19 cellular contexts compared by ENCODE assay signal in genomic region chr17:80967404-80967872, GRCh38. TPM values are rescaled to one million over a fixed set of nuclear protein-coding genes. Genes with fewer than 3 reads are reported as not detected.
DNase-seq lines count a peak whose midpoint lies in the region; ATAC-seq, FAIRE-seq and TF ChIP-seq lines count a peak whose summit lies in the region.
"Had no signal": no experiment of that assay in that cellular context is flagged by ENCODE, and none has a peak within 500 bp of the region (broad histone marks: within the 10 kb centered on the region; RNA-seq: fewer than 3 reads in every experiment).

No MANE protein-coding gene starts in this region.

- CTCF ChIA-PET in activated naive CD4-positive, alpha-beta T cell treated with anti-CD3 and anti-CD28 coated beads for 36 hours (lab: Charles Lee): no interaction called here
- CTCF ChIA-PET in K562 (lab: Yijun Ruan, JAX; ENCODE audit: low intra/inter-chr PET ratio): no interaction called here

- no peak overlapping the region; a peak in 1 of 4 replicates for H3K9ac ChIP-seq in K562 (ENCODE audit: insufficient read depth in 1 of 2, low read depth in 2 of 2, low read length in 2 of 2)
- no peak overlapping the region for H3K9ac ChIP-seq in rectal smooth muscle tissue (ENCODE audit: low read length)

- no peak for DNase-seq in activated naive CD4-positive, alpha-beta T cell treated with anti-CD3 and anti-CD28 coated beads, Interleukin-2, amount 50 U/mL, for 72 hours (ENCODE audit: low spot score in 2 of 2)
- DNase-seq in activated naive CD4-positive, alpha-beta T cell treated with anti-CD3 and anti-CD28 coated beads for 36 hours: no peak
- DNase-seq in K562 (ENCODE audit: extremely low read depth in 1 of 4, low spot score in 3 of 4): peak in 1 of 4 experiments; percentile 32
- DNase-seq in islet precursor cell: no peak
- no peak for DNase-seq in progenitor cell of endocrine pancreas (ENCODE audit: low spot score, unreplicated experiment)
- DNase-seq: 8988T, DMS79 treated with DMSO at 0.1 percent for 48 hours, NCI-H1105 treated with DMSO at 0.1 percent for 48 hours, NCI-H1694, NCI-H2227 treated with DMSO at 0.1 percent for 48 hours, NCI-H510A treated with DMSO at 0.1 percent for 48 hours, NCI-H774, SIG-M5 had no signal

- POLR2A ChIA-PET in K562 (lab: Yijun Ruan, JAX): interaction anchor here (0.6 kb wide), 1 partner anchor 1828 kb away, joined by 3 read pairs; no protein-coding TSS in a partner anchor

- TF ChIP-seq RAD21 in K562 (CRISPR knock-in tag; conservative IDR thresholded peaks at IDR 0.05 in 1 of 2, IDR thresholded peaks at IDR 0.05 in 1 of 2): no peak

- H3K9me1 ChIP-seq in K562 (ENCODE audit: control insufficient read depth, insufficient read depth, low read length): no peaks in the 10 kb centered on the region

- H3K27ac ChIP-seq in K562 (ENCODE audit: extremely low read depth, low read depth, low read length) (no peak overlapping the region), layer of hippocampus (ENCODE audit: low read depth, low read length) (peak overlapping the region; percentile 52), rectal smooth muscle tissue (ENCODE audit: low read depth, low read length) (peak overlapping the region; percentile 72)

- in situ Hi-C loops in K562 (cut with MboI): no loop called here

- H3K4me3 Mint-ChIP-seq in activated naive CD4-positive, alpha-beta T cell treated with anti-CD3 and anti-CD28 coated beads for 36 hours: no peak overlapping the region
- no peak overlapping the region for H3K4me3 Mint-ChIP-seq in progenitor cell of endocrine pancreas (ENCODE audit: low read depth)
- H3K4me3 Mint-ChIP-seq: CD14-positive monocyte had no signal

- H2AFZ ChIP-seq in K562 (ENCODE audit: low read depth, low read length): no peak overlapping the region

- peaks cover 5% of the 10 kb centered on the region for H3K4me1 Mint-ChIP-seq in activated naive CD4-positive, alpha-beta T cell treated with anti-CD3 and anti-CD28 coated beads for 36 hours (ENCODE audit: low read depth)
- H3K4me1 Mint-ChIP-seq in progenitor cell of endocrine pancreas (ENCODE audit: low read depth): peaks cover 1% of the 10 kb centered on the region

- peak overlapping the region; percentile 81 for H3K27ac Mint-ChIP-seq in activated naive CD4-positive, alpha-beta T cell treated with anti-CD3 and anti-CD28 coated beads, Interleukin-2, amount 50 U/mL, for 72 hours
- no peak overlapping the region for H3K27ac Mint-ChIP-seq in activated naive CD4-positive, alpha-beta T cell treated with anti-CD3 and anti-CD28 coated beads for 36 hours
- no peak overlapping the region for H3K27ac Mint-ChIP-seq in progenitor cell of endocrine pancreas

- WGBS in K562 (ENCODE audit: insufficient coverage, low coverage, missing lambda C conversion rate): 52% methylated on average over 12 of the region's 19 CpGs

- intact Hi-C loops in activated naive CD4-positive, alpha-beta T cell treated with anti-CD3 and anti-CD28 coated beads for 36 hours (cut with micrococcal nuclease): no loop called here
- intact Hi-C loops in K562 (cut with micrococcal nuclease): no loop called here

- no peak for TF ChIP-seq EP300 in K562 (IDR thresholded peaks at IDR 0.05; ENCODE audit: low read length)

- no peaks in the 10 kb centered on the region for H3K79me2 ChIP-seq in K562 (ENCODE audit: control insufficient read depth, insufficient read depth, low read length)

- no peak for TF ChIP-seq CTCF in K562 (IDR thresholded peaks at IDR 0.05 in 2 of 3, conservative IDR thresholded peaks at IDR 0.05 in 1 of 3; ENCODE audit: insufficient read depth in 2 of 3, low read depth in 1 of 3, low read length in 3 of 3)
- TF ChIP-seq CTCF in progenitor cell of endocrine pancreas (IDR thresholded peaks at IDR 0.05; ENCODE audit: unreplicated experiment): no peak

- H3K36me3 Mint-ChIP-seq in activated naive CD4-positive, alpha-beta T cell treated with anti-CD3 and anti-CD28 coated beads, Interleukin-2, amount 50 U/mL, for 72 hours: no peaks in the 10 kb centered on the region
- peaks cover 9% of the 10 kb centered on the region for H3K36me3 Mint-ChIP-seq in activated naive CD4-positive, alpha-beta T cell treated with anti-CD3 and anti-CD28 coated beads for 36 hours (ENCODE audit: low read depth)
- peaks cover 7% of the 10 kb centered on the region for H3K36me3 Mint-ChIP-seq in progenitor cell of endocrine pancreas (ENCODE audit: insufficient read depth)

- H4K20me1 ChIP-seq in K562 (replicated peaks; ENCODE audit: control insufficient read depth, insufficient read depth, low read length): no peaks in the 10 kb centered on the region

- no peak for TF ChIP-seq POLR2A in K562 (conservative IDR thresholded peaks at IDR 0.05)

- H3K27me3 Mint-ChIP-seq in activated naive CD4-positive, alpha-beta T cell treated with anti-CD3 and anti-CD28 coated beads for 36 hours (ENCODE audit: low read depth): no peaks in the 10 kb centered on the region
- H3K27me3 Mint-ChIP-seq in progenitor cell of endocrine pancreas: peaks cover 5% of the 10 kb centered on the region

- no peak for FAIRE-seq in K562 (lab: Jason Lieb, UNC)
- FAIRE-seq: H54, RCC 7860 had no signal

- no peak overlapping the region for H3K4me2 ChIP-seq in K562 (ENCODE audit: insufficient read depth, low read length)

- no TSS peak for BruUV-seq in K562 (replicated peaks; lab: Mats Ljungman, UMichigan)

- H3K4me3 ChIP-seq in K562: no peak overlapping the region
- no peak overlapping the region for H3K4me3 ChIP-seq in rectal smooth muscle tissue (ENCODE audit: low read length)

- peaks cover 10 to 19% of the 10 kb centered on the region in 2 experiments; a peak in 4 of 5 replicates for H3K27me3 ChIP-seq in K562 (ENCODE audit: control insufficient read depth in 2 of 2, insufficient read depth in 2 of 2, low read length in 2 of 2)
- peaks cover 2% of the 10 kb centered on the region for H3K27me3 ChIP-seq in layer of hippocampus (ENCODE audit: control insufficient read depth, insufficient read depth, low read length)
- peaks cover 6% of the 10 kb centered on the region for H3K27me3 ChIP-seq in rectal smooth muscle tissue (ENCODE audit: control insufficient read depth, insufficient read depth, low read length)

- no peak for ATAC-seq in activated naive CD4-positive, alpha-beta T cell treated with anti-CD3 and anti-CD28 coated beads, Interleukin-2, amount 50 U/mL, for 72 hours
- peak; percentile 18 for ATAC-seq in K562
- ATAC-seq in HG03175 (IDR thresholded peaks at IDR 0.05; ENCODE audit: unreplicated experiment): no peak

- peaks cover 0 to 51% of the 10 kb centered on the region in 2 experiments; a peak in 4 of 5 replicates for H3K4me1 ChIP-seq in K562 (replicated peaks in 1 of 2; ENCODE audit: control insufficient read depth in 2 of 2, insufficient read depth in 2 of 2, low read length in 2 of 2)
- peaks cover 29% of the 10 kb centered on the region for H3K4me1 ChIP-seq in rectal smooth muscle tissue (ENCODE audit: control insufficient read depth, insufficient read depth, low read length)

- no peaks in the 10 kb centered on the region for H3K9me3 Mint-ChIP-seq in activated naive CD4-positive, alpha-beta T cell treated with anti-CD3 and anti-CD28 coated beads, Interleukin-2, amount 50 U/mL, for 72 hours
- no peaks in the 10 kb centered on the region for H3K9me3 Mint-ChIP-seq in activated naive CD4-positive, alpha-beta T cell treated with anti-CD3 and anti-CD28 coated beads for 36 hours
- no peaks in the 10 kb centered on the region for H3K9me3 Mint-ChIP-seq in progenitor cell of endocrine pancreas (ENCODE audit: low read depth)

- H3K9me3 ChIP-seq in K562 (replicated peaks; ENCODE audit: control insufficient read depth, insufficient read depth, low read depth, low read length): no peaks in the 10 kb centered on the region

- H3K36me3 ChIP-seq in K562 (ENCODE audit: control insufficient read depth, insufficient read depth, low read length) (peaks cover 13% of the 10 kb centered on the region; the same call in 1 of the 3 replicates), rectal smooth muscle tissue (ENCODE audit: control insufficient read depth, insufficient read depth, low read length) (peaks cover 3% of the 10 kb centered on the region)

TF ChIP-seq in K562, 482 proteins besides CTCF, POLR2A, EP300 and RAD21 (continues in another document):
- peak; percentile 86 for TF ChIP-seq RBM22 (IDR thresholded peaks at IDR 0.05; ENCODE audit: low read depth, low read length, poor library complexity, severe bottlenecking)
- no peak for TF ChIP-seq TEAD2 (tag; IDR thresholded peaks at IDR 0.05)

RNA-seq across cellular contexts. Expression of gene CHMP6, which starts 24.2 kb away (rescaled TPM):
- 10 to 100 TPM in 1 of 2 donors, 1 to 10 TPM in 1; 9.7 to 18.5 TPM for total RNA-seq in activated naive CD4-positive, alpha-beta T cell treated with anti-CD3 and anti-CD28 coated beads, Interleukin-2, amount 50 U/mL, for 72 hours
- 10 to 100 TPM; 10.1 to 10.6 TPM for total RNA-seq in activated naive CD4-positive, alpha-beta T cell treated with anti-CD3 and anti-CD28 coated beads for 36 hours
- total RNA-seq in K562 (2011; cell fraction: chromatin; rRNA removed; ENCODE audit: low replicate concordance): 33.8 and 66.2 TPM in 2 replicates
- total RNA-seq in K562 (2011; cell fraction: nucleolus; rRNA removed): 40.5 and 47.9 TPM in 2 replicates
- total RNA-seq in K562 (2011; cell fraction: nucleoplasm; rRNA removed): 22.9 and 24.6 TPM in 2 replicates
- total RNA-seq in K562 (2014; rRNA removed) (10.3 and 12.9 TPM in 2 replicates), K562 (2014; rRNA removed; fragmentation: Illumina TruSeq; extraction: Trizol) (14.4 and 15.7 TPM in 2 replicates), K562 (2015; rRNA removed; fragmentation: Illumina TruSeq; extraction: Trizol) (12.7 and 13.8 TPM in 2 replicates), K562 (2021) (25.6 and 26.8 TPM in 2 replicates), progenitor cell of endocrine pancreas (26.1 and 27.8 TPM in 2 replicates)
- polyA plus RNA-seq in K562 (2011; rRNA removed) (8.0 and 13.4 TPM in 2 replicates), K562 (2014; fragmentation: Illumina TruSeq; extraction: Trizol) (11.4 and 15.5 TPM in 2 replicates), K562 (2014; fragmentation: Nextera tagmentation; extraction: Ambion mirVana) (1 to 10 TPM in 1 of 2 experiments, under 1 TPM in 1; 0.25 to 1.8 TPM), K562 (2014; rRNA removed) (28.3 and 30.4 TPM in 2 replicates)
- 10.5 and 35.5 TPM in 2 replicates for polyA plus RNA-seq in K562 (2011; cell fraction: cytosol; rRNA removed)
- polyA plus RNA-seq in K562 (2011; cell fraction: nucleus; rRNA removed): 10.7 and 20.1 TPM in 2 replicates
- polyA plus RNA-seq in K562 (2012): 13.7 and 20.1 TPM in 2 replicates
- 11.2 and 15.9 TPM in 2 replicates for polyA minus RNA-seq in K562 (2011; rRNA and poly(A)+ RNA removed)
- polyA minus RNA-seq in K562 (2011; cell fraction: cytosol; rRNA and poly(A)+ RNA removed): 5.0 and 8.7 TPM in 2 replicates
- 13.5 and 13.7 TPM in 2 replicates for polyA minus RNA-seq in K562 (2011; cell fraction: nucleus; rRNA and poly(A)+ RNA removed)

Comparison
In these comparisons a context has a peak if more than half of its experiments do, and no peak if none do; other contexts are left out.
1. H3K27ac Mint-ChIP-seq: peak in activated naive CD4-positive, alpha-beta T cell treated with anti-CD3 and anti-CD28 coated beads, Interleukin-2, amount 50 U/mL, for 72 hours (2 of 2); none in activated naive CD4-positive, alpha-beta T cell treated with anti-CD3 and anti-CD28 coated beads for 36 hours (single experiment) and progenitor cell of endocrine pancreas (single experiment).